In genomic region chrX:16119353-16120220, GRCh38 we compare ENCODE assay signal across 10 cellular contexts. TPM values are rescaled to one million over a fixed set of nuclear protein-coding genes. Genes with fewer than 3 reads are reported as not detected.
DNase-seq lines count a peak whose midpoint lies in the region; ATAC-seq and TF ChIP-seq lines count a peak whose summit lies in the region.
"Had no signal": no experiment of that assay in that cellular context is flagged by ENCODE, and none has a peak within 500 bp of the region (broad histone marks: within the 10 kb centered on the region; RNA-seq: fewer than 3 reads in every experiment).

No MANE protein-coding gene starts in this region.

- no peak overlapping the region for H3K4me3 Mint-ChIP-seq in endodermal cell

- H3K9me3 ChIP-seq in endodermal cell (ENCODE audit: control insufficient read depth, low read length) (peaks cover 26% of the 10 kb centered on the region), right cardiac atrium (ENCODE audit: control insufficient read depth, low read length) (no peaks in the 10 kb centered on the region)

- no peaks in the 10 kb centered on the region for H3K4me1 ChIP-seq in endodermal cell (ENCODE audit: control insufficient read depth, insufficient read depth, low read length)
- no peaks in the 10 kb centered on the region for H3K4me1 ChIP-seq in right cardiac atrium (ENCODE audit: control insufficient read depth, insufficient read depth, low read length)

- H3K4me3 ChIP-seq in endodermal cell (ENCODE audit: low read length) (peak overlapping the region; percentile 64), right cardiac atrium (ENCODE audit: low read length) (no peak overlapping the region)

- 93 to 100% methylated on average over 4 to 5 of the region's 5 CpGs for WGBS in endodermal cell (ENCODE audit: insufficient coverage in 1 of 2, insufficient read length in 1 of 2), 2 experiments
- 79% methylated on average over 5 of the region's 5 CpGs for WGBS in right cardiac atrium

- ATAC-seq in GM18861 (IDR thresholded peaks at IDR 0.05; ENCODE audit: unreplicated experiment), result peak; percentile 83
- peak; percentile 84 for ATAC-seq in GM21737 (IDR thresholded peaks at IDR 0.05; ENCODE audit: unreplicated experiment)
- ATAC-seq in HG03565 (IDR thresholded peaks at IDR 0.05; ENCODE audit: unreplicated experiment), result peak; percentile 81
- no peak for ATAC-seq in right cardiac atrium

- H3K36me3 Mint-ChIP-seq in endodermal cell (ENCODE audit: low read depth), result peaks cover 23% of the 10 kb centered on the region

- H3K27ac ChIP-seq in endodermal cell (ENCODE audit: low read depth, low read length) (no peak overlapping the region), right cardiac atrium (ENCODE audit: low read length) (no peak overlapping the region)

- DNase-seq in endodermal cell (no peak), right cardiac atrium (no peak), posterior cingulate gyrus (no peak), NCI-H1105 (lab: John Stamatoyannopoulos, UW) (no peak), NCI-H2171 treated with DMSO at 0.1 percent for 48 hours (lab: John Stamatoyannopoulos, UW) (no peak)
- DNase-seq: activated CD4-positive, alpha-beta T cell treated with anti-CD3 and anti-CD28 coated beads, Interleukin-2, amount 50 U/mL, for 4 hours; NCI-H524 had no signal

- H3K9ac ChIP-seq in endodermal cell (ENCODE audit: extremely low read depth, low read length, poor library complexity, severe bottlenecking), result no peak overlapping the region

- H3K27ac Mint-ChIP-seq in endodermal cell, result no peak overlapping the region

- no peaks in the 10 kb centered on the region for H3K36me3 ChIP-seq in endodermal cell (ENCODE audit: control insufficient read depth, insufficient read depth, low read length)

- intact Hi-C loops in right cardiac atrium (cut with DNase I) (no loop called here), posterior cingulate gyrus (cut with DNase I) (loop anchor here (10.0 kb wide), 1 partner anchor 555 kb away; no protein-coding TSS in a partner anchor)

- H3K4me1 Mint-ChIP-seq in endodermal cell, result peaks cover 24% of the 10 kb centered on the region

- no peaks in the 10 kb centered on the region for H3K27me3 ChIP-seq in endodermal cell (ENCODE audit: control insufficient read depth, insufficient read depth, low read length, poor library complexity, severe bottlenecking)
- no peaks in the 10 kb centered on the region for H3K27me3 ChIP-seq in right cardiac atrium (ENCODE audit: control insufficient read depth, insufficient read depth)

- TF ChIP-seq CTCF in endodermal cell (conservative IDR thresholded peaks at IDR 0.05), result no peak

- no peaks in the 10 kb centered on the region for H3K27me3 Mint-ChIP-seq in endodermal cell (ENCODE audit: insufficient read depth)

- peaks cover 43% of the 10 kb centered on the region for H3K9me3 Mint-ChIP-seq in endodermal cell

RNA-seq across cellular contexts. Expression of gene GRPR, which starts 3.8 kb away (rescaled TPM):
- 10 to 100 TPM; 20.8 to 63.1 TPM for total RNA-seq in endodermal cell
- polyA plus RNA-seq in endodermal cell (2013, experiment 1 of 2), result 2.9 TPM
- 3.6 TPM for polyA plus RNA-seq in endodermal cell (2013, experiment 2 of 2)
- total RNA-seq in right cardiac atrium, result under 1 TPM; 0.12 to 0.68 (median 0.41) TPM
- polyA plus RNA-seq in right cardiac atrium, result not detected

RNA-seq across cellular contexts. Expression of gene MAGEB17, which starts 47.7 kb away (rescaled TPM):
- total RNA-seq in endodermal cell (under 1 TPM; 0.33 to 0.44 TPM), right cardiac atrium (not detected)
- not detected for polyA plus RNA-seq in endodermal cell (2013, experiment 1 of 2)
- polyA plus RNA-seq in endodermal cell (2013, experiment 2 of 2), result not detected
- polyA plus RNA-seq in right cardiac atrium, result not detected

Comparison
In these comparisons a context has a peak if more than half of its experiments do, and no peak if none do; other contexts are left out.
1. ATAC-seq: peak in GM18861 (single experiment), GM21737 (single experiment) and HG03565 (single experiment); none in right cardiac atrium (0 of 2).
2. RNA of gene GRPR, which starts 3.8 kb away (total RNA-seq): 20.8 to 63.1 TPM in endodermal cell; 0.12 to 0.68 TPM in right cardiac atrium; every median in the first group is over 10 times any median in the second.